ENCODE assay signal across 24 cellular contexts in the genomic region with DNA sequence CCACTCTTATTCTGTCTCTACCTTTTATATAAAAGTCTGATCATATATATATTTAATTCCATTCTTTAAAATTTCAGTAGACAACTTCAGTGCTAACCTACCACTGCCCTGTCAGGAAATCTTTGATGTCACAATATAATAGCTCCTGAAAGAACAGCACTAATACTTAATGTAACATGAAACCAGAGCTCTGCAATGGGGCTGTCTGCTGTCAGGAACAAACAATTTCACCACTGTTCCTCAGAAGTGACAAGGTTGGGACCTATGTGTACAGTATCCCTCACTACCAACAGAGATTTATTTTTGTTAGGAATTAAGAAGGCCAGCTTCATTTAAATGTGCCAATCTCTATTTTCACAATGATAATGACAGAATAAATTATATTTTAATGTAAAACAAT.
A peak's percentile ranks its signal among the peaks of the same experiment; 100 is the strongest.
DNase-seq lines count a peak whose midpoint lies in the region; ATAC-seq and TF ChIP-seq lines count a peak whose summit lies in the region.
"Had no signal": no experiment of that assay in that cellular context is flagged by ENCODE, and none has a peak within 500 bp of the region (broad histone marks: within the 10 kb centered on the region; RNA-seq: fewer than 3 reads in every experiment).

No MANE protein-coding gene starts in this region.

- H3K9me3 ChIP-seq in neural cell (ENCODE audit: low read length): no peaks in the 10 kb centered on the region
- H3K9me3 ChIP-seq: BLaER1 treated with 17β-estradiol and CSF1 and Interleukin-3, amounts not matched to agents 10 nM and 100 nM; testis had no signal

- TF ChIP-seq RAD21 in Ishikawa (IDR thresholded peaks at IDR 0.05; ENCODE audit: low read depth): no peak
- no peak for TF ChIP-seq RAD21 in neural cell (conservative IDR thresholded peaks at IDR 0.05)

- DNase-seq in NCI-H510A treated with DMSO at 0.1 percent for 48 hours (lab: John Stamatoyannopoulos, UW) (peak; percentile 63), NCI-H510A (lab: John Stamatoyannopoulos, UW) (no peak), SK-MEL-5 (ENCODE audit: low read depth, low spot score) (peak; percentile 68), glutamatergic neuron (no peak), immature natural killer cell (no peak)
- DNase-seq: activated CD4-positive, alpha-beta T cell treated with anti-CD3 and anti-CD28 coated beads, Interleukin-2, amount 50 U/mL, for 1 hour; activated CD8-positive, alpha-beta memory T cell treated with anti-CD3 and anti-CD28 coated beads, Interleukin-2, amount 50 U/mL, for 4 hours; activated naive CD8-positive, alpha-beta T cell treated with anti-CD3 and anti-CD28 coated beads, Interleukin-2, amount 10 ng/mL, durations not matched to agents 7 days and 5 days; KBM-7; naive B cell; NCI-H1930; NCI-H82; SHP77 treated with DMSO at 0.1 percent for 48 hours; T-helper 17 cell; testis had no signal

- H3K36me3 Mint-ChIP-seq in glutamatergic neuron (ENCODE audit: unreplicated experiment) (no peaks in the 10 kb centered on the region), immature natural killer cell (no peaks in the 10 kb centered on the region)
- H3K36me3 Mint-ChIP-seq: activated naive CD8-positive, alpha-beta T cell treated with anti-CD3 and anti-CD28 coated beads, Interleukin-2, amount 10 ng/mL, durations not matched to agents 7 days and 5 days; naive B cell; stimulated activated memory B cell treated with anti-CD40 and anti-IgM and Interleukin-4, amounts not matched to agents 10 μg/mL and 1 μg/mL and 100 μg/mL, for 72 hours had no signal

- no peak overlapping the region for H3K4me2 ChIP-seq in neural cell (ENCODE audit: low read length)
- H3K4me2 ChIP-seq: BLaER1 treated with 17β-estradiol and CSF1 and Interleukin-3, amounts not matched to agents 10 nM and 100 nM; GM23338 had no signal

- H3K9me2 ChIP-seq in neural cell (ENCODE audit: insufficient read depth, low read length): no peaks in the 10 kb centered on the region

- H3K4me3 Mint-ChIP-seq in glutamatergic neuron (ENCODE audit: unreplicated experiment) (no peak overlapping the region), immature natural killer cell (no peak overlapping the region)
- H3K4me3 Mint-ChIP-seq: activated naive CD8-positive, alpha-beta T cell treated with anti-CD3 and anti-CD28 coated beads, Interleukin-2, amount 10 ng/mL, durations not matched to agents 7 days and 5 days; GM23338; naive B cell; stimulated activated memory B cell treated with anti-CD40 and anti-IgM and Interleukin-4, amounts not matched to agents 10 μg/mL and 1 μg/mL and 100 μg/mL, for 72 hours; T-helper 17 cell had no signal

- H4K20me1 ChIP-seq in neural cell (ENCODE audit: insufficient read depth): no peaks in the 10 kb centered on the region
- H4K20me1 ChIP-seq: BLaER1 treated with 17β-estradiol and CSF1 and Interleukin-3, amounts not matched to agents 10 nM and 100 nM had no signal

- no peak overlapping the region for H3K9ac ChIP-seq in neural cell (ENCODE audit: low read length)
- H3K9ac ChIP-seq: BLaER1 treated with 17β-estradiol and CSF1 and Interleukin-3, amounts not matched to agents 10 nM and 100 nM; parathyroid adenoma had no signal

- H3K79me2 ChIP-seq in neural cell (replicated peaks; ENCODE audit: insufficient read depth, low read length): peaks cover 38% of the 10 kb centered on the region
- H3K79me2 ChIP-seq: parathyroid adenoma had no signal

- H3K27ac Mint-ChIP-seq in glutamatergic neuron (ENCODE audit: unreplicated experiment) (no peak overlapping the region), immature natural killer cell (no peak overlapping the region)
- H3K27ac Mint-ChIP-seq: activated naive CD8-positive, alpha-beta T cell treated with anti-CD3 and anti-CD28 coated beads, Interleukin-2, amount 10 ng/mL, durations not matched to agents 7 days and 5 days; GM23338; naive B cell; stimulated activated memory B cell treated with anti-CD40 and anti-IgM and Interleukin-4, amounts not matched to agents 10 μg/mL and 1 μg/mL and 100 μg/mL, for 72 hours; T-helper 17 cell had no signal

- TF ChIP-seq EP300 in Ishikawa (IDR thresholded peaks at IDR 0.05; ENCODE audit: borderline replicate concordance) (no peak), neural cell (conservative IDR thresholded peaks at IDR 0.05; ENCODE audit: poor library complexity, severe bottlenecking) (peak; percentile 24)

- no peak overlapping the region for H3K4me3 ChIP-seq in neural cell (ENCODE audit: low read length)
- H3K4me3 ChIP-seq: BLaER1 treated with 17β-estradiol and CSF1 and Interleukin-3, amounts not matched to agents 10 nM and 100 nM; coronary artery; GM23338; testis had no signal

- H3K27me3 ChIP-seq in neural cell (ENCODE audit: insufficient read depth, low read depth, low read length): no peaks in the 10 kb centered on the region
- H3K27me3 ChIP-seq: BLaER1 treated with 17β-estradiol and CSF1 and Interleukin-3, amounts not matched to agents 10 nM and 100 nM; testis had no signal

- H3F3A ChIP-seq in neural cell (ENCODE audit: insufficient read depth, low read length, poor library complexity, severe bottlenecking): no peaks in the 10 kb centered on the region

- no peaks in the 10 kb centered on the region for H3K36me3 ChIP-seq in neural cell (ENCODE audit: insufficient read depth, low read length)
- H3K36me3 ChIP-seq: BLaER1 treated with 17β-estradiol and CSF1 and Interleukin-3, amounts not matched to agents 10 nM and 100 nM had no signal

- H3K9me3 Mint-ChIP-seq in glutamatergic neuron (ENCODE audit: unreplicated experiment) (no peaks in the 10 kb centered on the region), immature natural killer cell (peaks cover 0 to 6% (median 4%) of the 10 kb centered on the region in 6 donors)
- H3K9me3 Mint-ChIP-seq: activated naive CD8-positive, alpha-beta T cell treated with anti-CD3 and anti-CD28 coated beads, Interleukin-2, amount 10 ng/mL, durations not matched to agents 7 days and 5 days; GM23338; stimulated activated memory B cell treated with anti-CD40 and anti-IgM and Interleukin-4, amounts not matched to agents 10 μg/mL and 1 μg/mL and 100 μg/mL, for 72 hours had no signal

- no peak overlapping the region for H2AFZ ChIP-seq in neural cell (ENCODE audit: low read depth, low read length)
- H2AFZ ChIP-seq: GM23338, parathyroid adenoma had no signal

- H3K4me1 Mint-ChIP-seq in glutamatergic neuron (ENCODE audit: low read depth, unreplicated experiment) (no peaks in the 10 kb centered on the region), immature natural killer cell (no peaks in the 10 kb centered on the region)
- H3K4me1 Mint-ChIP-seq: activated naive CD8-positive, alpha-beta T cell treated with anti-CD3 and anti-CD28 coated beads, Interleukin-2, amount 10 ng/mL, durations not matched to agents 7 days and 5 days; GM23338; naive B cell; stimulated activated memory B cell treated with anti-CD40 and anti-IgM and Interleukin-4, amounts not matched to agents 10 μg/mL and 1 μg/mL and 100 μg/mL, for 72 hours; T-helper 17 cell had no signal

- no peak overlapping the region for H3K27ac ChIP-seq in neural cell (ENCODE audit: low read length)
- H3K27ac ChIP-seq: BLaER1 treated with 17β-estradiol and CSF1 and Interleukin-3, amounts not matched to agents 10 nM and 100 nM; coronary artery; parathyroid adenoma; testis; VCaP had no signal

- in situ Hi-C loops in SK-MEL-5 (cut with HindIII; ENCODE audit: low pct_unique_long_range_greater_than_20kb, low sequenced_read_pairs): no loop called here

- ATAC-seq in GM21825 (IDR thresholded peaks at IDR 0.05; ENCODE audit: unreplicated experiment): no peak
- ATAC-seq: GM23338; stimulated activated memory B cell treated with anti-CD40 and anti-IgM and Interleukin-4, amounts not matched to agents 10 μg/mL and 1 μg/mL and 100 μg/mL, for 72 hours; T-helper 17 cell had no signal

- TF ChIP-seq CTCF in neural cell (IDR thresholded peaks at IDR 0.05; ENCODE audit: poor library complexity, severe bottlenecking) (no peak), glutamatergic neuron (IDR thresholded peaks at IDR 0.05; ENCODE audit: partially characterized antibody, unreplicated experiment) (no peak)

- H3K27me3 Mint-ChIP-seq in glutamatergic neuron (ENCODE audit: unreplicated experiment): no peaks in the 10 kb centered on the region
- peaks cover 0 to 1% (median 0%) of the 10 kb centered on the region in 3 donors for H3K27me3 Mint-ChIP-seq in immature natural killer cell (ENCODE audit: low read depth in 3 of 3)
- H3K27me3 Mint-ChIP-seq: activated naive CD8-positive, alpha-beta T cell treated with anti-CD3 and anti-CD28 coated beads, Interleukin-2, amount 10 ng/mL, durations not matched to agents 7 days and 5 days; stimulated activated memory B cell treated with anti-CD40 and anti-IgM and Interleukin-4, amounts not matched to agents 10 μg/mL and 1 μg/mL and 100 μg/mL, for 72 hours; T-helper 17 cell had no signal

TF ChIP-seq in Ishikawa, 13 proteins besides CTCF, POLR2A, EP300 and RAD21:
- TF ChIP-seq CEBPB (IDR thresholded peaks at IDR 0.05): 0 out of 2 replicates have a peak, but pooled peaks have one; percentile 2
- no peak for TF ChIP-seq EGR1 (IDR thresholded peaks at IDR 0.05)
TF ChIP-seq in Ishikawa: peak in this region for 1.

TF ChIP-seq in neural cell, 6 proteins besides CTCF, POLR2A, EP300 and RAD21 (continues in another document):
- TF ChIP-seq SMC3 (conservative IDR thresholded peaks at IDR 0.05; ENCODE audit: poor library complexity) (no peak), MXI1 (conservative IDR thresholded peaks at IDR 0.05; ENCODE audit: poor library complexity, severe bottlenecking) (no peak), EZH2 (IDR thresholded peaks at IDR 0.05; ENCODE audit: borderline replicate concordance, insufficient read depth, low read length, poor library complexity, severe bottlenecking) (no peak), TAF1 (IDR thresholded peaks at IDR 0.05; ENCODE audit: low read depth) (no peak)

Comparison
In these comparisons a context has a peak if more than half of its experiments do, and no peak if none do; other contexts are left out.
1. DNase-seq: peak in NCI-H510A treated with DMSO at 0.1 percent for 48 hours (single experiment) and SK-MEL-5 (single experiment); none in NCI-H510A (single experiment), glutamatergic neuron (single experiment) and immature natural killer cell (0 of 3).